2 cellular contexts compared by ENCODE assay signal in the genomic region with DNA sequence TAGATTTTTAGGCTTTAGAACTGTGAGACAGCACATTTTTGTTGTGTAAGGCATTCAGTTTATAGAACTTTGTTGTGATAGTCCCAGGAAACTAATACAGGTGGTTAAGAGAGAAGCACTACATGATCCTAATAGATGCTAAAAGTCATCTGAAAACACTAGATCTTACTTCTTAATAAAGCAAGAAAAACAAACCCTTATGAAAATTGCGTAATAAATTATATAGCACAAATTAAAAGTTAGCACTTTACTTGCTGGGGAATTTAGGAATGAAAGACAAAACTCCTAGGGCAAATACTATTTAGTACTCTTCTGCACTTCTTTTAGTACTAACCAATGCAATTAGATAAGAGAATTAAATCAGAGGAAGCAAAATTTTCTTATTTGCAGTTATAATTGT.
TF ChIP-seq lines count a peak whose summit lies in the region.

No MANE protein-coding gene starts in this region.

TF ChIP-seq in IMR-90, 13 proteins besides CTCF, POLR2A, EP300 and RAD21:
- no peak for TF ChIP-seq BHLHE40 (IDR thresholded peaks at IDR 0.05; ENCODE audit: low read depth, low read length)
- TF ChIP-seq CEBPB (IDR thresholded peaks at IDR 0.05; ENCODE audit: low read depth, low read length) = peak; percentile 41; the same call in 1 of the 2 replicates

TF ChIP-seq in H1, 55 proteins besides CTCF, POLR2A, EP300 and RAD21:
- TF ChIP-seq EZH2 (IDR thresholded peaks at IDR 0.05; ENCODE audit: low read depth, low read length, severe bottlenecking) (no peak), CEBPB (IDR thresholded peaks at IDR 0.05; ENCODE audit: low read depth, low read length) (peak; percentile 27; the same call in 1 of the 2 replicates)
